Comparison of ENCODE assay signal across 8 cellular contexts in genomic region chr17:7262192-7263070, GRCh38. TPM values are rescaled to one million over a fixed set of nuclear protein-coding genes. Genes with fewer than 3 reads are reported as not detected.
DNase-seq lines count a peak whose midpoint lies in the region; ATAC-seq and TF ChIP-seq lines count a peak whose summit lies in the region.

A gene with protein sequence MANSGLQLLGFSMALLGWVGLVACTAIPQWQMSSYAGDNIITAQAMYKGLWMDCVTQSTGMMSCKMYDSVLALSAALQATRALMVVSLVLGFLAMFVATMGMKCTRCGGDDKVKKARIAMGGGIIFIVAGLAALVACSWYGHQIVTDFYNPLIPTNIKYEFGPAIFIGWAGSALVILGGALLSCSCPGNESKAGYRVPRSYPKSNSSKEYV (minus strand): TSS chr17:7262478. CDS start chr17:7262043, 435 bp downstream.

- H3K4me1 Mint-ChIP-seq in effector memory CD8-positive, alpha-beta T cell (ENCODE audit: low read depth in 2 of 2) = peaks cover 17 to 19% of the 10 kb centered on the region in 2 donors
- H3K4me1 Mint-ChIP-seq in natural killer cell treated with Interleukin-12 subunit alpha and Interleukin-12 subunit beta and Interleukin-15 and Interleukin-18, amount 100 ng/mL, for 72 hours (ENCODE audit: low read depth in 2 of 2) = peaks cover 17 to 24% of the 10 kb centered on the region in 2 donors

- no peaks in the 10 kb centered on the region for H3K79me2 ChIP-seq in DND-41 (ENCODE audit: insufficient read depth, low read length)

- no peaks in the 10 kb centered on the region for H3K9me3 ChIP-seq in DND-41 (ENCODE audit: insufficient read depth, low read length, severe bottlenecking)

- H3K4me3 Mint-ChIP-seq in effector memory CD8-positive, alpha-beta T cell = peak within 1 kb of the TSS; percentile 75 to 80
- H3K4me3 Mint-ChIP-seq in natural killer cell treated with Interleukin-12 subunit alpha and Interleukin-12 subunit beta and Interleukin-15 and Interleukin-18, amount 100 ng/mL, for 72 hours = peak within 1 kb of the TSS; percentile 67

- H3K4me3 ChIP-seq in DND-41 (ENCODE audit: low read depth in 1 of 2, low read length in 2 of 2) = no peak within 1 kb of the TSS

- H3K27me3 Mint-ChIP-seq in effector memory CD8-positive, alpha-beta T cell = peaks cover 24 to 40% of the 10 kb centered on the region in 2 donors
- peaks cover 20 to 25% of the 10 kb centered on the region in 2 donors for H3K27me3 Mint-ChIP-seq in natural killer cell treated with Interleukin-12 subunit alpha and Interleukin-12 subunit beta and Interleukin-15 and Interleukin-18, amount 100 ng/mL, for 72 hours

- peaks cover 18% of the 10 kb centered on the region for H3K36me3 Mint-ChIP-seq in effector memory CD8-positive, alpha-beta T cell (ENCODE audit: insufficient read depth)
- no peaks in the 10 kb centered on the region for H3K36me3 Mint-ChIP-seq in natural killer cell treated with Interleukin-12 subunit alpha and Interleukin-12 subunit beta and Interleukin-15 and Interleukin-18, amount 100 ng/mL, for 72 hours

- no peaks in the 10 kb centered on the region for H3K27me3 ChIP-seq in DND-41 (ENCODE audit: insufficient read depth, low read length, poor library complexity)

- H3K27ac ChIP-seq in DND-41 (ENCODE audit: low read length) = no peak within 1 kb of the TSS

- peaks cover 3% of the 10 kb centered on the region; the same call in 1 of the 2 replicates for H3K4me1 ChIP-seq in DND-41 (ENCODE audit: insufficient read depth, low read length)

- H3K36me3 ChIP-seq in DND-41 (ENCODE audit: insufficient read depth, low read length) = peaks cover 16% of the 10 kb centered on the region

- H4K20me1 ChIP-seq in DND-41 (ENCODE audit: insufficient read depth, low read length) = no peaks in the 10 kb centered on the region

- DNase-seq in DND-41 (no peak), NCI-H2196 treated with DMSO at 0.1 percent for 48 hours (lab: John Stamatoyannopoulos, UW; ENCODE audit: unreplicated experiment) (peak; percentile 53), NCI-H524 treated with DMSO at 0.1 percent for 48 hours (lab: John Stamatoyannopoulos, UW) (no peak)
- DNase-seq in effector memory CD8-positive, alpha-beta T cell = no peak
- DNase-seq in natural killer cell treated with Interleukin-12 subunit alpha and Interleukin-12 subunit beta and Interleukin-15 and Interleukin-18, amount 100 ng/mL, for 72 hours (ENCODE audit: low spot score) = no peak
- DNase-seq in activated CD4-positive, alpha-beta T cell treated with anti-CD3 and anti-CD28 coated beads for 1 hour = no peak

- no peak within 1 kb of the TSS for H3K9ac ChIP-seq in DND-41 (ENCODE audit: low read depth, low read length)

- peak within 1 kb of the TSS; percentile 36 for H2AFZ ChIP-seq in DND-41 (ENCODE audit: low read depth, low read length)

- H3K27ac Mint-ChIP-seq in effector memory CD8-positive, alpha-beta T cell = peak within 1 kb of the TSS; percentile 44 to 73
- peak within 1 kb of the TSS in 1 of 2 donors; percentile 49 for H3K27ac Mint-ChIP-seq in natural killer cell treated with Interleukin-12 subunit alpha and Interleukin-12 subunit beta and Interleukin-15 and Interleukin-18, amount 100 ng/mL, for 72 hours

- H3K9me3 Mint-ChIP-seq in effector memory CD8-positive, alpha-beta T cell = no peaks in the 10 kb centered on the region
- H3K9me3 Mint-ChIP-seq in natural killer cell treated with Interleukin-12 subunit alpha and Interleukin-12 subunit beta and Interleukin-15 and Interleukin-18, amount 100 ng/mL, for 72 hours = no peaks in the 10 kb centered on the region

- no peak for TF ChIP-seq CTCF in DND-41 (IDR thresholded peaks at IDR 0.05; ENCODE audit: borderline replicate concordance, extremely low read depth, low read length, poor library complexity, severe bottlenecking)

- H3K4me2 ChIP-seq in DND-41 (ENCODE audit: insufficient read depth, low read length) = no peak within 1 kb of the TSS

- ATAC-seq in DND-41 (ENCODE audit: insufficient read depth, low read depth) (no peak), GM18519 (IDR thresholded peaks at IDR 0.05; ENCODE audit: low FRiP score, unreplicated experiment) (no peak), HG03045 (IDR thresholded peaks at IDR 0.05; ENCODE audit: unreplicated experiment) (no peak)
- no peak for ATAC-seq in effector memory CD8-positive, alpha-beta T cell (replicated peaks)
- no peak for ATAC-seq in natural killer cell treated with Interleukin-12 subunit alpha and Interleukin-12 subunit beta and Interleukin-15 and Interleukin-18, amount 100 ng/mL, for 72 hours

RNA-seq across cellular contexts. Expression of the gene that starts here (rescaled TPM):
- 1 to 10 TPM in 1 of 2 donors, under 1 TPM in 1; 0.73 to 1.1 TPM for total RNA-seq in natural killer cell treated with Interleukin-12 subunit alpha and Interleukin-12 subunit beta and Interleukin-15 and Interleukin-18, amount 100 ng/mL, for 72 hours
